Comparison of ENCODE assay signal across 31 cellular contexts in genomic region chr4:144402176-144402575, GRCh38.
"Had no signal": no experiment of that assay in that cellular context is flagged by ENCODE, and none has a peak within 500 bp of the region (broad histone marks: within the 10 kb centered on the region; RNA-seq: fewer than 3 reads in every experiment).

No MANE protein-coding gene starts in this region.

- H3K27ac ChIP-seq: ascending aorta, breast epithelium, coronary artery, dorsolateral prefrontal cortex, esophagus muscularis mucosa, foreskin keratinocyte, gastrocnemius medialis had no signal

- H3K27ac Mint-ChIP-seq: activated CD4-positive, alpha-beta memory T cell treated with anti-CD3 and anti-CD28 coated beads, Interleukin-2, amount 10 ng/mL, durations not matched to agents 7 days and 5 days; activated CD4-positive, alpha-beta T cell treated with anti-CD3 and anti-CD28 coated beads, Interleukin-2, amount 10 ng/mL, durations not matched to agents 7 days and 5 days; activated naive CD4-positive, alpha-beta T cell treated with anti-CD3 and anti-CD28 coated beads, Interleukin-2, amount 10 ng/mL, durations not matched to agents 7 days and 5 days; activated naive CD4-positive, alpha-beta T cell treated with anti-CD3 and anti-CD28 coated beads, Interleukin-2, amount 50 U/mL, for 72 hours; activated naive CD8-positive, alpha-beta T cell treated with anti-CD3 and anti-CD28 coated beads, Interleukin-2, amount 10 ng/mL, durations not matched to agents 7 days and 5 days; activated T-cell treated with anti-CD3 and anti-CD28 coated beads, Interleukin-2, amount 50 U/mL, for 24 hours; activated T-cell treated with anti-CD3 and anti-CD28 coated beads, Interleukin-2, amount 50 U/mL, for 72 hours; brain; dendritic cell treated with granulocyte-macrophage colony-stimulating factor and Interleukin-4, amounts not matched to agents 40 ng/mL and 50 ng/mL, for 4 days; endodermal cell; T-helper 17 cell; T-helper 2 cell treated with Interferon-gamma antibody and Interleukin-4, amounts not matched to agents 5 μg/mL and 100 μg/mL, for 36 hours had no signal

- H3K4me1 ChIP-seq: ascending aorta, breast epithelium, esophagus muscularis mucosa, gastrocnemius medialis had no signal

- H3K27me3 Mint-ChIP-seq: activated CD4-positive, alpha-beta memory T cell treated with anti-CD3 and anti-CD28 coated beads, Interleukin-2, amount 10 ng/mL, durations not matched to agents 7 days and 5 days; activated CD4-positive, alpha-beta T cell treated with anti-CD3 and anti-CD28 coated beads, Interleukin-2, amount 10 ng/mL, durations not matched to agents 7 days and 5 days; activated naive CD4-positive, alpha-beta T cell treated with anti-CD3 and anti-CD28 coated beads, Interleukin-2, amount 10 ng/mL, durations not matched to agents 7 days and 5 days; activated naive CD8-positive, alpha-beta T cell treated with anti-CD3 and anti-CD28 coated beads, Interleukin-2, amount 10 ng/mL, durations not matched to agents 7 days and 5 days; activated T-cell treated with anti-CD3 and anti-CD28 coated beads, Interleukin-2, amount 50 U/mL, for 24 hours; central memory CD8-positive, alpha-beta T cell; dendritic cell treated with granulocyte-macrophage colony-stimulating factor and Interleukin-4, amounts not matched to agents 40 ng/mL and 50 ng/mL, for 4 days; T-helper 17 cell had no signal

- H3K4me1 Mint-ChIP-seq: activated CD4-positive, alpha-beta memory T cell treated with anti-CD3 and anti-CD28 coated beads, Interleukin-2, amount 10 ng/mL, durations not matched to agents 7 days and 5 days; activated CD4-positive, alpha-beta T cell treated with anti-CD3 and anti-CD28 coated beads, Interleukin-2, amount 10 ng/mL, durations not matched to agents 7 days and 5 days; activated naive CD4-positive, alpha-beta T cell treated with anti-CD3 and anti-CD28 coated beads, Interleukin-2, amount 10 ng/mL, durations not matched to agents 7 days and 5 days; activated naive CD8-positive, alpha-beta T cell treated with anti-CD3 and anti-CD28 coated beads, Interleukin-2, amount 10 ng/mL, durations not matched to agents 7 days and 5 days; brain; central memory CD8-positive, alpha-beta T cell; T-helper 17 cell had no signal

- DNase-seq: activated CD4-positive, alpha-beta memory T cell treated with anti-CD3 and anti-CD28 coated beads, Interleukin-2, amount 10 ng/mL, durations not matched to agents 7 days and 5 days; activated CD4-positive, alpha-beta T cell treated with anti-CD3 and anti-CD28 coated beads for 1 hour; activated CD4-positive, alpha-beta T cell treated with anti-CD3 and anti-CD28 coated beads for 4 hours; activated CD4-positive, alpha-beta T cell treated with anti-CD3 and anti-CD28 coated beads, Interleukin-2, amount 10 ng/mL, durations not matched to agents 7 days and 5 days; activated CD4-positive, alpha-beta T cell treated with anti-CD3 and anti-CD28 coated beads, Interleukin-2, amount 50 U/mL, for 4 hours; activated CD8-positive, alpha-beta memory T cell treated with anti-CD3 and anti-CD28 coated beads, Interleukin-2, amount 50 U/mL, for 48 hours; activated gamma-delta T cell; activated naive CD4-positive, alpha-beta T cell; activated naive CD4-positive, alpha-beta T cell treated with anti-CD3 and anti-CD28 coated beads, Interleukin-2, amount 10 ng/mL, durations not matched to agents 7 days and 5 days; activated naive CD8-positive, alpha-beta T cell treated with anti-CD3 and anti-CD28 coated beads, Interleukin-2, amount 10 ng/mL, durations not matched to agents 7 days and 5 days; activated T-cell treated with anti-CD3 and anti-CD28 coated beads for 4 hours; activated T-cell treated with anti-CD3 and anti-CD28 coated beads, Interleukin-2, amount 50 U/mL, for 24 hours; activated T-cell treated with anti-CD3 and anti-CD28 coated beads, Interleukin-2, amount 50 U/mL, for 72 hours; dorsolateral prefrontal cortex; effector memory CD4-positive, alpha-beta T cell; endodermal cell; foreskin keratinocyte; gastrocnemius medialis; glutamatergic neuron; T-helper 1 cell; T-helper 17 cell; T1000 had no signal

- H3K4me3 Mint-ChIP-seq: activated CD4-positive, alpha-beta memory T cell treated with anti-CD3 and anti-CD28 coated beads, Interleukin-2, amount 10 ng/mL, durations not matched to agents 7 days and 5 days; activated CD4-positive, alpha-beta T cell treated with anti-CD3 and anti-CD28 coated beads, Interleukin-2, amount 10 ng/mL, durations not matched to agents 7 days and 5 days; activated naive CD4-positive, alpha-beta T cell treated with anti-CD3 and anti-CD28 coated beads, Interleukin-2, amount 10 ng/mL, durations not matched to agents 7 days and 5 days; activated naive CD8-positive, alpha-beta T cell treated with anti-CD3 and anti-CD28 coated beads, Interleukin-2, amount 10 ng/mL, durations not matched to agents 7 days and 5 days; activated T-cell treated with anti-CD3 and anti-CD28 coated beads, Interleukin-2, amount 50 U/mL, for 24 hours; activated T-cell treated with anti-CD3 and anti-CD28 coated beads, Interleukin-2, amount 50 U/mL, for 72 hours; brain; central memory CD8-positive, alpha-beta T cell; dendritic cell treated with granulocyte-macrophage colony-stimulating factor and Interleukin-4, amounts not matched to agents 40 ng/mL and 50 ng/mL, for 4 days; endodermal cell; T-helper 17 cell; T-helper 2 cell treated with Interferon-gamma antibody and Interleukin-4, amounts not matched to agents 5 μg/mL and 100 μg/mL, for 36 hours had no signal

- ATAC-seq: activated naive CD4-positive, alpha-beta T cell treated with anti-CD3 and anti-CD28 coated beads, Interleukin-2, amount 50 U/mL, for 72 hours; activated T-cell treated with anti-CD3 and anti-CD28 coated beads, Interleukin-2, amount 50 U/mL, for 72 hours; foreskin keratinocyte; gastrocnemius medialis; T-helper 17 cell had no signal

- H3K27me3 ChIP-seq: ascending aorta, breast epithelium, dorsolateral prefrontal cortex, esophagus muscularis mucosa, gastrocnemius medialis had no signal

- H3K36me3 ChIP-seq: ascending aorta, breast epithelium, esophagus muscularis mucosa, gastrocnemius medialis had no signal

- H3K4me3 ChIP-seq: ascending aorta, breast epithelium, coronary artery, dorsolateral prefrontal cortex, esophagus muscularis mucosa, gastrocnemius medialis had no signal

- H3K36me3 Mint-ChIP-seq: activated naive CD4-positive, alpha-beta T cell treated with anti-CD3 and anti-CD28 coated beads, Interleukin-2, amount 10 ng/mL, durations not matched to agents 7 days and 5 days; activated naive CD4-positive, alpha-beta T cell treated with anti-CD3 and anti-CD28 coated beads, Interleukin-2, amount 50 U/mL, for 72 hours; activated naive CD8-positive, alpha-beta T cell treated with anti-CD3 and anti-CD28 coated beads, Interleukin-2, amount 10 ng/mL, durations not matched to agents 7 days and 5 days; brain had no signal

- H3K9me3 Mint-ChIP-seq: activated CD4-positive, alpha-beta memory T cell treated with anti-CD3 and anti-CD28 coated beads, Interleukin-2, amount 10 ng/mL, durations not matched to agents 7 days and 5 days; activated CD4-positive, alpha-beta T cell treated with anti-CD3 and anti-CD28 coated beads, Interleukin-2, amount 10 ng/mL, durations not matched to agents 7 days and 5 days; activated naive CD4-positive, alpha-beta T cell treated with anti-CD3 and anti-CD28 coated beads, Interleukin-2, amount 10 ng/mL, durations not matched to agents 7 days and 5 days; activated naive CD4-positive, alpha-beta T cell treated with anti-CD3 and anti-CD28 coated beads, Interleukin-2, amount 50 U/mL, for 72 hours; activated naive CD8-positive, alpha-beta T cell treated with anti-CD3 and anti-CD28 coated beads, Interleukin-2, amount 10 ng/mL, durations not matched to agents 7 days and 5 days; activated T-cell treated with anti-CD3 and anti-CD28 coated beads, Interleukin-2, amount 50 U/mL, for 24 hours; dendritic cell treated with granulocyte-macrophage colony-stimulating factor and Interleukin-4, amounts not matched to agents 40 ng/mL and 50 ng/mL, for 4 days; endodermal cell; T-helper 2 cell treated with Interferon-gamma antibody and Interleukin-4, amounts not matched to agents 5 μg/mL and 100 μg/mL, for 36 hours had no signal
